Comparison of ENCODE assay signal across 9 cellular contexts in the genomic region with DNA sequence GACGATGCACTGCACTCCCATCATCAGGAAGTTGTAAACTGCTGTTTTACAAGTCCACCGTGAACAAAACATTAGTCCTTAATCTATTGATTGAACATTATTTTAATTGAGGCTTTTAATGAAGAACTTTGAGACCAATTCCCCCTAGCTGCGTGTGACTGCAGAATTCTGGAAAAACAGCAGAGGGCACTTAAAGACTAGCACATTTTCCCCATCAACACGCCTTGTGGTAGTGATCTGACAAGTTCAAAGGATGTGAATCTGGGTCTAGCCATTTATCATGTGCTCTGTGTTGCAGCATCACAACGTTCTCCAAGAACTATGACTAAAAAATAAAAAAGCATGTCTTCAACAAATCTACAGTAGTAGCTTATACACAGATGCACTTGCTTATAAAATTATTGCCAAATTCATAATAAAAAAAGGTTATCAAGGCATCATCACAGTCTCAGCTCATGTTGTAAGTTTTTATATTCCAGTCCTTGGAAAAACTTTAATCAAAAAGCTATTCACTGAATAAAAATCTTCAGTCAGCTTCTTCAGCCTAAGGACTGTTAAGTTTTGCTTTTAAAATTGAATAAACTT. TPM values are rescaled to one million over a fixed set of nuclear protein-coding genes. Genes with fewer than 3 reads are reported as not detected.
A peak's percentile ranks its signal among the peaks of the same experiment; 100 is the strongest.
DNase-seq lines count a peak whose midpoint lies in the region; ATAC-seq, FAIRE-seq and TF ChIP-seq lines count a peak whose summit lies in the region.
"Had no signal": no experiment of that assay in that cellular context is flagged by ENCODE, and none has a peak within 500 bp of the region (broad histone marks: within the 10 kb centered on the region; RNA-seq: fewer than 3 reads in every experiment).

No MANE protein-coding gene starts in this region.

- no peak overlapping the region for H3K9ac ChIP-seq in K562 (ENCODE audit: insufficient read depth in 1 of 2, low read depth in 2 of 2, low read length in 2 of 2)

- H3K4me1 ChIP-seq in GM23338 (ENCODE audit: insufficient read depth) (0 out of 2 replicates have a peak, but pooled peaks cover 7% of the 10 kb centered on the region), K562 (replicated peaks in 1 of 2; ENCODE audit: control insufficient read depth in 2 of 2, insufficient read depth in 2 of 2, low read length in 2 of 2) (no peaks in the 10 kb centered on the region), uterus (no peaks in the 10 kb centered on the region)
- H3K4me1 ChIP-seq: SJCRH30 had no signal

- H3K9me1 ChIP-seq in K562 (ENCODE audit: control insufficient read depth, insufficient read depth, low read length) = no peaks in the 10 kb centered on the region

- no peaks in the 10 kb centered on the region for H3K79me2 ChIP-seq in GM23338 (replicated peaks; ENCODE audit: insufficient read depth)
- no peaks in the 10 kb centered on the region for H3K79me2 ChIP-seq in K562 (ENCODE audit: control insufficient read depth, insufficient read depth, low read length)

- no peaks in the 10 kb centered on the region for H3F3A ChIP-seq in GM23338 (replicated peaks; ENCODE audit: low read depth)

- H3K27me3 ChIP-seq in GM23338 (ENCODE audit: insufficient read depth) (no peaks in the 10 kb centered on the region), K562 (ENCODE audit: control insufficient read depth in 2 of 2, insufficient read depth in 2 of 2, low read length in 2 of 2) (no peaks in the 10 kb centered on the region), uterus (no peaks in the 10 kb centered on the region)
- H3K27me3 ChIP-seq: SJCRH30 had no signal

- H3K36me3 ChIP-seq in GM23338 (ENCODE audit: insufficient read depth) = no peaks in the 10 kb centered on the region
- no peaks in the 10 kb centered on the region for H3K36me3 ChIP-seq in K562 (ENCODE audit: control insufficient read depth, insufficient read depth, low read length)
- H3K36me3 ChIP-seq in uterus = no peaks in the 10 kb centered on the region
- H3K36me3 ChIP-seq: SJCRH30 had no signal

- in situ Hi-C loops in K562 (cut with MboI) = loop anchor here (5.0 kb wide), 1 partner anchor 532 kb away; no protein-coding TSS in a partner anchor

- no peak overlapping the region for H2AFZ ChIP-seq in GM23338
- no peak overlapping the region for H2AFZ ChIP-seq in K562 (ENCODE audit: low read depth, low read length)

- H3K4me3 ChIP-seq in GM23338 (no peak overlapping the region), K562 (no peak overlapping the region), uterus (no peak overlapping the region)
- H3K4me3 ChIP-seq: SJCRH30 had no signal

- ATAC-seq in GM23338 (peak; percentile 85), K562 (peak; percentile 58; the same call in 1 of the 3 replicates), HG02623 (IDR thresholded peaks at IDR 0.05; ENCODE audit: unreplicated experiment) (no peak), GM18520 (IDR thresholded peaks at IDR 0.05; ENCODE audit: unreplicated experiment) (no peak)

- TF ChIP-seq EP300 in K562 (IDR thresholded peaks at IDR 0.05; ENCODE audit: low read length) = no peak

- POLR2A ChIA-PET in K562 (lab: Yijun Ruan, JAX) = no interaction called here

- no peaks in the 10 kb centered on the region for H3K36me3 Mint-ChIP-seq in GM23338 (ENCODE audit: low read depth)

- no peaks in the 10 kb centered on the region for H3K9me3 ChIP-seq in K562 (replicated peaks; ENCODE audit: control insufficient read depth, insufficient read depth, low read depth, low read length)
- no peaks in the 10 kb centered on the region for H3K9me3 ChIP-seq in uterus
- H3K9me3 ChIP-seq: SJCRH30 had no signal

- H3K27me3 Mint-ChIP-seq in GM23338 (ENCODE audit: insufficient read depth, low read depth, poor library complexity) = peaks cover 2% of the 10 kb centered on the region

- BruUV-seq in K562 (replicated peaks; lab: Mats Ljungman, UMichigan) = no TSS peak

- H3K27ac Mint-ChIP-seq in GM23338 = no peak overlapping the region

- WGBS in K562 (ENCODE audit: insufficient coverage, low coverage, missing lambda C conversion rate) = 0% methylated on average over 5 of the region's 5 CpGs

- TF ChIP-seq CTCF in GM23338 (conservative IDR thresholded peaks at IDR 0.05; ENCODE audit: low read depth in 2 of 2) = peak; percentile 92 to 93
- TF ChIP-seq CTCF in K562 (IDR thresholded peaks at IDR 0.05 in 2 of 3, conservative IDR thresholded peaks at IDR 0.05 in 1 of 3; ENCODE audit: insufficient read depth in 2 of 3, low read depth in 1 of 3, low read length in 3 of 3) = peak; percentile 58 to 72 (median 71)
- peak in 3 of 4 experiments; percentile 14 to 41 (median 22) for TF ChIP-seq CTCF in uterus (IDR thresholded peaks at IDR 0.05)

- H3K9me2 ChIP-seq in GM23338 (ENCODE audit: insufficient read depth) = no peaks in the 10 kb centered on the region

- intact Hi-C loops in K562 (cut with micrococcal nuclease) (loop anchor here (2.0 to 5.0 kb wide), 3 partner anchors 67 to 541 kb away; no protein-coding TSS in a partner anchor), uterus (cut with DNase I; ENCODE audit: low total_unique reads) (no loop called here)

- no peaks in the 10 kb centered on the region for H3K9me3 Mint-ChIP-seq in GM23338

- TF ChIP-seq RAD21 in K562 (CRISPR knock-in tag; conservative IDR thresholded peaks at IDR 0.05 in 1 of 2, IDR thresholded peaks at IDR 0.05 in 1 of 2) = peak; percentile 68 to 80

- CTCF ChIA-PET in K562 (lab: Yijun Ruan, JAX; ENCODE audit: low intra/inter-chr PET ratio) = interaction anchor here (0.6 to 3.0 kb wide), 4 partner anchors 16 to 541 kb away, joined by 3 to 25 read pairs (median 4); no protein-coding TSS in a partner anchor

- TF ChIP-seq POLR2A in K562 (conservative IDR thresholded peaks at IDR 0.05) (no peak), uterus (IDR thresholded peaks at IDR 0.05) (no peak)

- peak; percentile 60 for FAIRE-seq in K562 (lab: Jason Lieb, UNC)

- H4K20me1 ChIP-seq in GM23338 (replicated peaks; ENCODE audit: insufficient read depth) (no peaks in the 10 kb centered on the region), K562 (replicated peaks; ENCODE audit: control insufficient read depth, insufficient read depth, low read length) (no peaks in the 10 kb centered on the region; the same call in 1 of the 2 replicates)

- peaks cover 2% of the 10 kb centered on the region; the same call in 1 of the 3 replicates for H3K4me1 Mint-ChIP-seq in GM23338

- H3K27ac ChIP-seq in GM23338 (ENCODE audit: low read depth) = no peak overlapping the region
- H3K27ac ChIP-seq in K562 (ENCODE audit: extremely low read depth, low read depth, low read length) = no peak overlapping the region
- H3K27ac ChIP-seq in uterus = no peak overlapping the region
- H3K27ac ChIP-seq: SJCRH30 had no signal

- no peak overlapping the region for H3K4me2 ChIP-seq in GM23338
- no peak overlapping the region for H3K4me2 ChIP-seq in K562 (ENCODE audit: insufficient read depth, low read length)

- no peak overlapping the region for H3K4me3 Mint-ChIP-seq in GM23338

- DNase-seq in CMK (ENCODE audit: low read depth) (peak; percentile 8), GM23338 (ENCODE audit: low spot score) (peak; percentile 84), NCI-H524 (lab: John Stamatoyannopoulos, UW) (peak; percentile 21 to 61), K562 (ENCODE audit: extremely low read depth in 1 of 4, low spot score in 3 of 4) (peak; percentile 11 to 37 (median 14)), kidney glomerular epithelial cell (lab: John Stamatoyannopoulos, UW) (peak; percentile 37), uterus (no peak)

TF ChIP-seq in K562, 482 proteins besides CTCF, POLR2A, EP300 and RAD21 (continues in another document):
- TF ChIP-seq TRIM24 (IDR thresholded peaks at IDR 0.05) = no peak

RNA-seq across cellular contexts. Expression of gene SKOR2, which starts 35.8 kb away (rescaled TPM):
- 0.42 TPM in 1 of 2 replicates, not detected in the other for total RNA-seq in GM23338 (2014; rRNA removed; shearing (Covaris generic))
- polyA plus RNA-seq in GM23338 (2016; fragmentation: Nextera tagmentation; extraction: Ambion mirVana) (0.10 TPM in 1 of 2 replicates, not detected in the other), K562 (2011; rRNA removed) (not detected in 2 replicates), K562 (2014; fragmentation: Illumina TruSeq; extraction: Trizol) (not detected in 2 replicates), K562 (2014; fragmentation: Nextera tagmentation; extraction: Ambion mirVana) (not detected), K562 (2014; rRNA removed) (not detected in 2 replicates)
- not detected in 2 replicates for total RNA-seq in K562 (2011; cell fraction: chromatin; rRNA removed; ENCODE audit: low replicate concordance)
- total RNA-seq in K562 (2011; cell fraction: nucleolus; rRNA removed) = not detected in 2 replicates
- total RNA-seq in K562 (2011; cell fraction: nucleoplasm; rRNA removed) = not detected in 2 replicates
- total RNA-seq in K562 (2014; rRNA removed) (not detected in 2 replicates), K562 (2014; rRNA removed; fragmentation: Illumina TruSeq; extraction: Trizol) (not detected in 2 replicates), K562 (2015; rRNA removed; fragmentation: Illumina TruSeq; extraction: Trizol) (not detected in 2 replicates), K562 (2021) (not detected in 2 replicates), uterus (not detected)
- not detected in 2 replicates for polyA plus RNA-seq in K562 (2011; cell fraction: cytosol; rRNA removed)
- polyA plus RNA-seq in K562 (2011; cell fraction: nucleus; rRNA removed) = not detected in 2 replicates
- not detected in 2 replicates for polyA plus RNA-seq in K562 (2012)
- not detected in 2 replicates for polyA minus RNA-seq in K562 (2011; rRNA and poly(A)+ RNA removed)
- not detected in 2 replicates for polyA minus RNA-seq in K562 (2011; cell fraction: cytosol; rRNA and poly(A)+ RNA removed)
- not detected in 2 replicates for polyA minus RNA-seq in K562 (2011; cell fraction: nucleus; rRNA and poly(A)+ RNA removed)
- total RNA-seq: SJCRH30 had no signal

RNA-seq across cellular contexts. Expression of gene IER3IP1, which starts 39.5 kb away (rescaled TPM):
- total RNA-seq in GM23338 (2014; rRNA removed; shearing (Covaris generic)) = 10.6 and 12.2 TPM in 2 replicates
- 24.0 TPM in 2 replicates for polyA plus RNA-seq in GM23338 (2016; fragmentation: Nextera tagmentation; extraction: Ambion mirVana)
- 5.3 and 11.3 TPM in 2 replicates for total RNA-seq in K562 (2011; cell fraction: chromatin; rRNA removed; ENCODE audit: low replicate concordance)
- 5.0 and 8.8 TPM in 2 replicates for total RNA-seq in K562 (2011; cell fraction: nucleolus; rRNA removed)
- total RNA-seq in K562 (2011; cell fraction: nucleoplasm; rRNA removed) = 10.6 and 18.6 TPM in 2 replicates
- 37.3 and 48.4 TPM in 2 replicates for total RNA-seq in K562 (2014; rRNA removed)
- total RNA-seq in K562 (2014; rRNA removed; fragmentation: Illumina TruSeq; extraction: Trizol) = 16.9 and 17.9 TPM in 2 replicates
- 18.9 and 21.4 TPM in 2 replicates for total RNA-seq in K562 (2015; rRNA removed; fragmentation: Illumina TruSeq; extraction: Trizol)
- 9.0 and 10.0 TPM in 2 replicates for total RNA-seq in K562 (2021)
- 12.3 and 15.3 TPM in 2 replicates for polyA plus RNA-seq in K562 (2011; rRNA removed)
- polyA plus RNA-seq in K562 (2011; cell fraction: cytosol; rRNA removed) = 3.3 and 7.4 TPM in 2 replicates
- 10.8 and 14.3 TPM in 2 replicates for polyA plus RNA-seq in K562 (2011; cell fraction: nucleus; rRNA removed)
- polyA plus RNA-seq in K562 (2012) = 13.7 and 25.0 TPM in 2 replicates
- polyA plus RNA-seq in K562 (2014; fragmentation: Illumina TruSeq; extraction: Trizol) = 12.0 and 12.6 TPM in 2 replicates
- polyA plus RNA-seq in K562 (2014; fragmentation: Nextera tagmentation; extraction: Ambion mirVana) = 10 to 100 TPM; 29.3 to 38.2 TPM
- 19.9 and 37.2 TPM in 2 replicates for polyA plus RNA-seq in K562 (2014; rRNA removed)
- 6.3 and 7.5 TPM in 2 replicates for polyA minus RNA-seq in K562 (2011; rRNA and poly(A)+ RNA removed)
- 1.9 and 3.0 TPM in 2 replicates for polyA minus RNA-seq in K562 (2011; cell fraction: cytosol; rRNA and poly(A)+ RNA removed)
- polyA minus RNA-seq in K562 (2011; cell fraction: nucleus; rRNA and poly(A)+ RNA removed) = 3.0 and 4.1 TPM in 2 replicates
- 10 to 100 TPM; 10.6 to 27.9 (median 12.8) TPM for total RNA-seq in uterus

Comparison
In these comparisons a context has a peak if more than half of its experiments do, and no peak if none do; other contexts are left out.
1. DNase-seq: peak in CMK (single experiment), GM23338 (single experiment), NCI-H524 (2 of 2), K562 (4 of 4) and kidney glomerular epithelial cell (single experiment); none in uterus (0 of 2).
2. ATAC-seq: peak in GM23338 (single experiment) and K562 (single experiment); none in HG02623 (single experiment) and GM18520 (single experiment).
3. CTCF ChIP-seq: peak in every context shown above with its lines; median percentile 92 in GM23338; 71 in K562; 22 in uterus.